ENCODE assay signal across 21 cellular contexts in genomic region chr2:186027922-186028321, GRCh38.
A peak's percentile ranks its signal among the peaks of the same experiment; 100 is the strongest.
DNase-seq lines count a peak whose midpoint lies in the region; ATAC-seq and TF ChIP-seq lines count a peak whose summit lies in the region.
"Had no signal": no experiment of that assay in that cellular context is flagged by ENCODE, and none has a peak within 500 bp of the region (broad histone marks: within the 10 kb centered on the region; RNA-seq: fewer than 3 reads in every experiment).

No MANE protein-coding gene starts in this region.

- intact Hi-C loops in activated T-helper 1 cell treated with anti-CD3 and anti-CD28 coated beads, Interleukin-12 subunit alpha, Interleukin-12 subunit beta, Interleukin-2, Interleukin-4 antibody, amounts not matched to agents 30 ng/mL and 10 ng/mL and 1 ng/mL, durations not matched to agents 14 hours and 24 hours and 36 hours (cut with micrococcal nuclease) = no loop called here

- no peaks in the 10 kb centered on the region for H3K27me3 Mint-ChIP-seq in activated T-helper 1 cell treated with anti-CD3 and anti-CD28 coated beads, Interleukin-12 subunit alpha, Interleukin-12 subunit beta, Interleukin-2, Interleukin-4 antibody, amounts not matched to agents 30 ng/mL and 10 ng/mL and 1 ng/mL, durations not matched to agents 14 hours and 24 hours and 36 hours (ENCODE audit: insufficient read depth)
- H3K27me3 Mint-ChIP-seq: CD4-positive, alpha-beta T cell had no signal

- no peak overlapping the region for H3K4me3 ChIP-seq in OCI-LY3 (ENCODE audit: low read length)
- H3K4me3 ChIP-seq: esophagus squamous epithelium, uterus had no signal

- TF ChIP-seq CTCF in OCI-LY3 (IDR thresholded peaks at IDR 0.05; ENCODE audit: low read depth, low read length) = no peak

- H3K9me3 Mint-ChIP-seq in activated T-helper 1 cell treated with anti-CD3 and anti-CD28 coated beads, Interleukin-12 subunit alpha, Interleukin-12 subunit beta, Interleukin-2, Interleukin-4 antibody, amounts not matched to agents 30 ng/mL and 10 ng/mL and 1 ng/mL, durations not matched to agents 14 hours and 24 hours and 36 hours = no peaks in the 10 kb centered on the region
- H3K9me3 Mint-ChIP-seq: CD4-positive, alpha-beta T cell had no signal

- no peak overlapping the region for H3K27ac ChIP-seq in OCI-LY3 (ENCODE audit: low read length)
- H3K27ac ChIP-seq: esophagus squamous epithelium, uterus had no signal

- no peak overlapping the region for H3K9ac ChIP-seq in OCI-LY3 (ENCODE audit: low read length)

- peaks cover 3% of the 10 kb centered on the region; the same call in 1 of the 2 replicates for H4K20me1 ChIP-seq in OCI-LY3 (ENCODE audit: insufficient read depth, low read length)

- DNase-seq in NCI-H69 (lab: John Stamatoyannopoulos, UW) (no peak), SW480 (ENCODE audit: low spot score) (no peak), kidney tubule cell (ENCODE audit: low spot score) (no peak)
- DNase-seq in activated T-helper 1 cell treated with anti-CD3 and anti-CD28 coated beads, Interleukin-12 subunit alpha, Interleukin-12 subunit beta, Interleukin-2, Interleukin-4 antibody, amounts not matched to agents 30 ng/mL and 10 ng/mL and 1 ng/mL, durations not matched to agents 14 hours and 24 hours and 36 hours (ENCODE audit: low spot score) = no peak
- DNase-seq: ACHN; activated effector memory CD4-positive, alpha-beta T cell treated with anti-CD3 and anti-CD28 coated beads, Interleukin-2, amount 50 U/mL, for 16 hours; amniotic stem cell; caudate nucleus; CD4-positive, alpha-beta T cell; DMS79 treated with DMSO at 0.1 percent for 48 hours; effector CD4-positive, alpha-beta T cell; esophagus squamous epithelium; NCI-H187 treated with DMSO at 0.1 percent for 48 hours; NCI-H446 treated with DMSO at 0.1 percent for 48 hours; T1000; uterus had no signal

- TF ChIP-seq POLR2A in GM18505 (IDR thresholded peaks at IDR 0.05; ENCODE audit: borderline replicate concordance, extremely low read depth, insufficient read depth, insufficient read length) = no peak

- peak overlapping the region; percentile 13 for H3K4me2 ChIP-seq in OCI-LY3 (ENCODE audit: low read length)

- H3K4me1 ChIP-seq in OCI-LY3 (ENCODE audit: low read length) = peaks cover 26% of the 10 kb centered on the region
- H3K4me1 ChIP-seq: esophagus squamous epithelium, uterus had no signal

- H2AFZ ChIP-seq in OCI-LY3 (ENCODE audit: low read depth, low read length) = no peak overlapping the region

- no peak overlapping the region for H3K27ac Mint-ChIP-seq in activated T-helper 1 cell treated with anti-CD3 and anti-CD28 coated beads, Interleukin-12 subunit alpha, Interleukin-12 subunit beta, Interleukin-2, Interleukin-4 antibody, amounts not matched to agents 30 ng/mL and 10 ng/mL and 1 ng/mL, durations not matched to agents 14 hours and 24 hours and 36 hours
- H3K27ac Mint-ChIP-seq: CD4-positive, alpha-beta T cell had no signal

- no peaks in the 10 kb centered on the region for H3K9me3 ChIP-seq in OCI-LY3 (ENCODE audit: insufficient read depth, low read length)
- H3K9me3 ChIP-seq: esophagus squamous epithelium, uterus had no signal

- no peaks in the 10 kb centered on the region for H3K27me3 ChIP-seq in OCI-LY3 (ENCODE audit: low read depth, low read length)
- H3K27me3 ChIP-seq: esophagus squamous epithelium, uterus had no signal

- no peaks in the 10 kb centered on the region for H3K36me3 ChIP-seq in OCI-LY3 (replicated peaks; ENCODE audit: low read depth, low read length)
- H3K36me3 ChIP-seq: esophagus squamous epithelium, uterus had no signal

- ATAC-seq in GM18505 (IDR thresholded peaks at IDR 0.05; ENCODE audit: unreplicated experiment) = peak; percentile 83
- ATAC-seq in GM21423 (IDR thresholded peaks at IDR 0.05; ENCODE audit: unreplicated experiment) = peak; percentile 58
- ATAC-seq in HG03066 (IDR thresholded peaks at IDR 0.05; ENCODE audit: low read depth, unreplicated experiment) = peak; percentile 49
- ATAC-seq: sciatic nerve had no signal

- H3K4me1 Mint-ChIP-seq in activated T-helper 1 cell treated with anti-CD3 and anti-CD28 coated beads, Interleukin-12 subunit alpha, Interleukin-12 subunit beta, Interleukin-2, Interleukin-4 antibody, amounts not matched to agents 30 ng/mL and 10 ng/mL and 1 ng/mL, durations not matched to agents 14 hours and 24 hours and 36 hours (ENCODE audit: low read depth) = no peaks in the 10 kb centered on the region

- no peak overlapping the region for H3K4me3 Mint-ChIP-seq in activated T-helper 1 cell treated with anti-CD3 and anti-CD28 coated beads, Interleukin-12 subunit alpha, Interleukin-12 subunit beta, Interleukin-2, Interleukin-4 antibody, amounts not matched to agents 30 ng/mL and 10 ng/mL and 1 ng/mL, durations not matched to agents 14 hours and 24 hours and 36 hours
- H3K4me3 Mint-ChIP-seq: CD4-positive, alpha-beta T cell had no signal

- H3K36me3 Mint-ChIP-seq in activated T-helper 1 cell treated with anti-CD3 and anti-CD28 coated beads, Interleukin-12 subunit alpha, Interleukin-12 subunit beta, Interleukin-2, Interleukin-4 antibody, amounts not matched to agents 30 ng/mL and 10 ng/mL and 1 ng/mL, durations not matched to agents 14 hours and 24 hours and 36 hours (ENCODE audit: low read depth) = no peaks in the 10 kb centered on the region

- H3K79me2 ChIP-seq in OCI-LY3 (ENCODE audit: low read length) = no peaks in the 10 kb centered on the region
